ENCODE assay signal across 16 cellular contexts in the genomic region with DNA sequence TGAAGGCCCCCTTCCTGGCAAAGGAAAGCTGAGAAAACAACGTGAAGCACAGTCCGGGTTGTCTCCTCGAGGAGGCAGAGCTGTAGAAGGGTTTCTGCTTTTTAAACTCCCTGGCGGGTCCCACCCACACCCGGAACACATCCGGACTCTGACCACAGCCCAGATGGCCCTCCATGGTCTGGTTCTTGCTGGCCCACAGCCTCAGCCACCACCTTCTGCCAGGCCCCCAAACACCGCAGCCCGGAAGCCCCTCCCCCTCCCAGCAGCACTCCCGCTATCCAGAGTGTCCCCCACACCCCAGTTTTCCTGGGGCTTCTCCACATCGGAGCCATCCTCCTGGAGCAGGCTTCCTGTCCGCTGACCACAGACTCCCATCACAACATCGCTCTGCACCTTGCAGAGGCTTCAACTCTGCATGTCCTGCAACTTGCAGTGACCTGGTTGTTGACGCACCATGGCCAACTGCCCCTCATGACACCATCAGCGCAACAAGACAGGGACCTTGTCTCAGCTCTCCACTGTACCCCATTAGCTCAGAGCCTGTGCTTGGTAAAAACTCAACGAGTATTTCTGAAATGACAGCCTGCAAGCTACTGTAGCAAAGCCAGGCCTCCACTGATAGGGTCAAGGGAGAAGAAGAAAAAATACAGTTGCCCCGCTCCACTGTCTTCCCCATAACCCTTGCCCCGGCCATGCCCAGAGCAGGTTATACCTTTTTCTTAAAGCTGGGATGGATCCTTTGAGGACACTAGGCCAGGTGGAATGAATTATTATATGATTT.
DNase-seq lines count a peak whose midpoint lies in the region; ATAC-seq and TF ChIP-seq lines count a peak whose summit lies in the region.
"Had no signal": no experiment of that assay in that cellular context is flagged by ENCODE, and none has a peak within 500 bp of the region (broad histone marks: within the 10 kb centered on the region; RNA-seq: fewer than 3 reads in every experiment).

No MANE protein-coding gene starts in this region.

- DNase-seq in Right ventricle myocardium superior (no peak), right cardiac atrium (no peak), WTC11 (ENCODE audit: low spot score) (no peak), transverse colon (peak; percentile 30), HFFc6 (no peak), prostate gland (ENCODE audit: low spot score) (no peak), foreskin fibroblast (no peak)
- DNase-seq: ACHN; activated naive CD4-positive, alpha-beta T cell treated with Interleukin-2 at 50 U/mL for 16 hours; GOT3; heart left ventricle; mesenchymal stem cell; NCI-H2029 treated with DMSO at 0.1 percent for 48 hours; PC-3 had no signal

- H3K36me3 ChIP-seq in transverse colon (no peaks in the 10 kb centered on the region), prostate gland (no peaks in the 10 kb centered on the region)
- H3K36me3 ChIP-seq: heart left ventricle had no signal

- H3K27me3 ChIP-seq in right cardiac atrium (ENCODE audit: control insufficient read depth, insufficient read depth) (no peaks in the 10 kb centered on the region), transverse colon (no peaks in the 10 kb centered on the region), prostate gland (replicated peaks; ENCODE audit: insufficient read depth) (no peaks in the 10 kb centered on the region)
- H3K27me3 ChIP-seq: dorsolateral prefrontal cortex, heart left ventricle had no signal

- no peak for TF ChIP-seq CTCF in WTC11 (IDR thresholded peaks at IDR 0.05)
- TF ChIP-seq CTCF in transverse colon (IDR thresholded peaks at IDR 0.05) = no peak
- no peak for TF ChIP-seq CTCF in HFFc6 (IDR thresholded peaks at IDR 0.05)
- no peak for TF ChIP-seq CTCF in prostate gland (IDR thresholded peaks at IDR 0.05)
- TF ChIP-seq CTCF in foreskin fibroblast (IDR thresholded peaks at IDR 0.05; ENCODE audit: low read depth, low read length) = no peak

- POLR2A ChIA-PET in WTC11 (lab: Charles Lee) = no interaction called here

- H3K4me3 Mint-ChIP-seq in WTC11 = no peak overlapping the region
- H3K4me3 Mint-ChIP-seq in HFFc6 = no peak overlapping the region

- H3K27me3 Mint-ChIP-seq in WTC11 (ENCODE audit: low read depth) = no peaks in the 10 kb centered on the region
- H3K27me3 Mint-ChIP-seq in HFFc6 (ENCODE audit: insufficient read depth) = peaks cover 3% of the 10 kb centered on the region

- H3K9me3 Mint-ChIP-seq in WTC11 (peaks cover 4% of the 10 kb centered on the region; the same call in 1 of the 2 replicates), HFFc6 (peaks cover 52% of the 10 kb centered on the region)

- H3K27ac ChIP-seq in right cardiac atrium (ENCODE audit: low read length) = no peak overlapping the region
- H3K27ac ChIP-seq in transverse colon = no peak overlapping the region
- H3K27ac ChIP-seq in prostate gland = no peak overlapping the region
- H3K27ac ChIP-seq: dorsolateral prefrontal cortex, heart left ventricle had no signal

- H3K4me1 Mint-ChIP-seq in WTC11 = no peaks in the 10 kb centered on the region
- no peaks in the 10 kb centered on the region for H3K4me1 Mint-ChIP-seq in HFFc6 (ENCODE audit: low read depth)

- no peaks in the 10 kb centered on the region for H3K4me1 ChIP-seq in right cardiac atrium (ENCODE audit: control insufficient read depth, insufficient read depth, low read length)
- H3K4me1 ChIP-seq in transverse colon = no peaks in the 10 kb centered on the region
- H3K4me1 ChIP-seq in prostate gland (replicated peaks) = no peaks in the 10 kb centered on the region
- H3K4me1 ChIP-seq: heart left ventricle had no signal

- 78% methylated on average over 17 of the region's 17 CpGs for WGBS in right cardiac atrium
- 68 to 94% methylated on average over 7 to 17 of the region's 17 CpGs for WGBS in transverse colon (ENCODE audit: low coverage in 1 of 2), 2 donors
- 86% methylated on average over 17 of the region's 17 CpGs for WGBS in prostate gland

- peak overlapping the region; percentile 76 for H3K27ac Mint-ChIP-seq in WTC11
- H3K27ac Mint-ChIP-seq in HFFc6 = no peak overlapping the region

- H3K4me3 ChIP-seq in right cardiac atrium (ENCODE audit: low read length) (no peak overlapping the region), transverse colon (no peak overlapping the region), prostate gland (no peak overlapping the region), foreskin fibroblast (ENCODE audit: low read depth in 1 of 2, low read length in 2 of 2) (no peak overlapping the region)
- H3K4me3 ChIP-seq: dorsolateral prefrontal cortex, heart left ventricle had no signal

- CTCF ChIA-PET in WTC11 (lab: Charles Lee) = interaction anchor here (1.2 kb wide), 1 partner anchor 89 kb away, joined by 5 read pairs; no protein-coding TSS in a partner anchor

- ATAC-seq in Right ventricle myocardium superior (ENCODE audit: poor library complexity) = peak; percentile 22
- no peak for ATAC-seq in right cardiac atrium
- peak; percentile 65 for ATAC-seq in HG02763 (IDR thresholded peaks at IDR 0.05; ENCODE audit: unreplicated experiment)
- no peak for ATAC-seq in WTC11
- ATAC-seq: heart left ventricle, PC-3 had no signal

- H3K36me3 Mint-ChIP-seq in WTC11 = 0 out of 2 replicates have a peak, but pooled peaks cover 3% of the 10 kb centered on the region
- no peaks in the 10 kb centered on the region for H3K36me3 Mint-ChIP-seq in HFFc6 (ENCODE audit: low read depth)

- intact Hi-C loops in Right ventricle myocardium superior (cut with DNase I) = no loop called here
- intact Hi-C loops in right cardiac atrium (cut with DNase I) = no loop called here
- intact Hi-C loops in transverse colon (cut with DNase I; ENCODE audit: low total_unique reads) = no loop called here
- intact Hi-C loops in prostate gland (cut with DNase I) = no loop called here

- H3K9me3 ChIP-seq in right cardiac atrium (ENCODE audit: control insufficient read depth, low read length) = no peaks in the 10 kb centered on the region
- H3K9me3 ChIP-seq in transverse colon = no peaks in the 10 kb centered on the region
- no peaks in the 10 kb centered on the region for H3K9me3 ChIP-seq in prostate gland
- H3K9me3 ChIP-seq: heart left ventricle had no signal

- TF ChIP-seq EP300 in transverse colon (IDR thresholded peaks at IDR 0.05; ENCODE audit: low read depth) = no peak

- TF ChIP-seq POLR2A in transverse colon (IDR thresholded peaks at IDR 0.05) (no peak), prostate gland (IDR thresholded peaks at IDR 0.05) (no peak)

- in situ Hi-C loops in transverse colon (cut with MboI; ENCODE audit: low pct_ligation_motif_present in 1 of 4, low pct_unique_long_range_greater_than_20kb in 1 of 4, low sequenced_read_pairs in 3 of 4) = no loop called here

TF ChIP-seq in WTC11, 78 proteins besides CTCF, POLR2A, EP300 and RAD21 (continues in another document):
- TF ChIP-seq SOX15 (CRISPR knock-in tag; IDR thresholded peaks at IDR 0.05) (no peak), MLX (CRISPR knock-in tag; IDR thresholded peaks at IDR 0.05) (no peak), ATF6 (CRISPR knock-in tag; IDR thresholded peaks at IDR 0.05) (no peak), ZNF281 (CRISPR knock-in tag; IDR thresholded peaks at IDR 0.05) (no peak)

Comparison
In these comparisons a context has a peak if more than half of its experiments do, and no peak if none do; other contexts are left out.
1. ATAC-seq: peak in Right ventricle myocardium superior (single experiment) and HG02763 (single experiment); none in right cardiac atrium (0 of 2) and WTC11 (single experiment).